Comparison of ENCODE assay signal across 16 cellular contexts in the genomic region with DNA sequence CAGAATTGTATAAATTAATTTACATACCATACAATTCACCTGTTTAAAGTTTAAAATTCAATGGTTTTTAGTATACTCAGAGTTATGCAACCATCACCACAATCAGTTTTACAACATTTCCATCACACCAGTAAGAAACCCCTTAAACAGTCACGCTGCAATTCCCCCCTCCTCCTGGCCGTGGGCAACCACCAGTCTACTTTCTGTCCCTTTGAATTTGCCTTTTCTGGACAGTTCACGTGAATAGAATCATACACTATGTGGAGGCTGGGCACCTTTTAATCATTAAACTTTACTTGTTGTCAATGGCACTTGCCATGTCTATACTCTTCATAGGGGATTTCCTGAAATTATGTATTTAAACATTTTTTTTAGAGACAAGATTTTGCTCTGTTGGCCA. TPM values are rescaled to one million over a fixed set of nuclear protein-coding genes. Genes with fewer than 3 reads are reported as not detected.
DNase-seq lines count a peak whose midpoint lies in the region; ATAC-seq and TF ChIP-seq lines count a peak whose summit lies in the region.
"Had no signal": no experiment of that assay in that cellular context is flagged by ENCODE, and none has a peak within 500 bp of the region (broad histone marks: within the 10 kb centered on the region; RNA-seq: fewer than 3 reads in every experiment).

No MANE protein-coding gene starts in this region.

- WGBS in endodermal cell (ENCODE audit: insufficient coverage in 1 of 2, insufficient read length in 1 of 2), 2 experiments = 82 to 91% methylated on average over 2 to 3 of the region's 3 CpGs

- no peak overlapping the region for H3K27ac ChIP-seq in endodermal cell (ENCODE audit: low read depth, low read length)
- H3K27ac ChIP-seq: WERI-Rb-1 had no signal

- peaks cover 9% of the 10 kb centered on the region for H3K9me3 Mint-ChIP-seq in endodermal cell
- H3K9me3 Mint-ChIP-seq: CD8-positive, alpha-beta T cell had no signal

- H3K27me3 ChIP-seq in endodermal cell (ENCODE audit: control insufficient read depth, insufficient read depth, low read length, poor library complexity, severe bottlenecking) = no peaks in the 10 kb centered on the region

- H3K27ac Mint-ChIP-seq in endodermal cell = no peak overlapping the region
- H3K27ac Mint-ChIP-seq: CD8-positive, alpha-beta T cell had no signal

- H3K9ac ChIP-seq in endodermal cell (ENCODE audit: extremely low read depth, low read length, poor library complexity, severe bottlenecking) = no peak overlapping the region

- no peak overlapping the region for H3K4me3 ChIP-seq in endodermal cell (ENCODE audit: low read length)

- TF ChIP-seq CTCF in endodermal cell (conservative IDR thresholded peaks at IDR 0.05) = no peak

- DNase-seq in endodermal cell (peak; percentile 12), LoVo (ENCODE audit: low spot score) (no peak), NCI-H1417 treated with DMSO at 0.1 percent for 48 hours (lab: John Stamatoyannopoulos, UW) (no peak), NCI-H2029 (lab: John Stamatoyannopoulos, UW) (no peak)
- DNase-seq: activated T-cell treated with anti-CD3 and anti-CD28 coated beads, Interleukin-2, amount 50 U/mL, for 48 hours; anterior cingulate cortex; CD8-positive, alpha-beta T cell; dermis blood vessel endothelial cell; MM.1S; NCI-H526; right cardiac atrium; WERI-Rb-1 had no signal

- no peaks in the 10 kb centered on the region for H3K9me3 ChIP-seq in endodermal cell (ENCODE audit: control insufficient read depth, low read length)

- ATAC-seq in GM18517 (IDR thresholded peaks at IDR 0.05; ENCODE audit: unreplicated experiment) (peak; percentile 92), GM21529 (IDR thresholded peaks at IDR 0.05; ENCODE audit: unreplicated experiment) (peak; percentile 81), HG03196 (IDR thresholded peaks at IDR 0.05; ENCODE audit: unreplicated experiment) (peak; percentile 92)
- ATAC-seq in activated CD4-positive, CD25-positive, alpha-beta regulatory T cell treated with anti-CD3 and anti-CD28 coated beads, Interleukin-2, amount 50 U/mL, for 24 hours = no peak
- ATAC-seq: CD8-positive, alpha-beta T cell; right cardiac atrium had no signal

- H3K4me1 ChIP-seq in endodermal cell (ENCODE audit: control insufficient read depth, insufficient read depth, low read length) = no peaks in the 10 kb centered on the region

- H3K36me3 ChIP-seq in endodermal cell (ENCODE audit: control insufficient read depth, insufficient read depth, low read length) = no peaks in the 10 kb centered on the region
- H3K36me3 ChIP-seq: WERI-Rb-1 had no signal

- H3K36me3 Mint-ChIP-seq in endodermal cell (ENCODE audit: low read depth) = no peaks in the 10 kb centered on the region
- H3K36me3 Mint-ChIP-seq: CD8-positive, alpha-beta T cell had no signal

- no peaks in the 10 kb centered on the region for H3K4me1 Mint-ChIP-seq in endodermal cell

- H3K27me3 Mint-ChIP-seq in endodermal cell (ENCODE audit: insufficient read depth) = no peaks in the 10 kb centered on the region

- H3K4me3 Mint-ChIP-seq in endodermal cell = no peak overlapping the region
- H3K4me3 Mint-ChIP-seq: CD8-positive, alpha-beta T cell had no signal

RNA-seq across cellular contexts. Expression of gene SWAP70, which starts 20.1 kb away (rescaled TPM):
- total RNA-seq in endodermal cell = 10 to 100 TPM; 28.8 to 30.7 TPM
- 19.8 TPM for polyA plus RNA-seq in endodermal cell (2013, experiment 1 of 2)
- polyA plus RNA-seq in endodermal cell (2013, experiment 2 of 2) = 19.6 TPM

Comparison
In these comparisons a context has a peak if more than half of its experiments do, and no peak if none do; other contexts are left out.
1. ATAC-seq: peak in GM18517 (single experiment), GM21529 (single experiment) and HG03196 (single experiment); none in activated CD4-positive, CD25-positive, alpha-beta regulatory T cell treated with anti-CD3 and anti-CD28 coated beads, Interleukin-2, amount 50 U/mL, for 24 hours (0 of 2).